Comparison of ENCODE assay signal across 8 cellular contexts in genomic region chr1:109532365-109533136, GRCh38. TPM values are rescaled to one million over a fixed set of nuclear protein-coding genes. Genes with fewer than 3 reads are reported as not detected.
DNase-seq lines count a peak whose midpoint lies in the region; ATAC-seq, FAIRE-seq and TF ChIP-seq lines count a peak whose summit lies in the region.

No MANE protein-coding gene starts in this region.

- H4K20me1 ChIP-seq in Karpas-422 (ENCODE audit: insufficient read depth, low read depth, low read length) = no peaks in the 10 kb centered on the region

- H2AFZ ChIP-seq in Karpas-422 (ENCODE audit: low read length) (peak overlapping the region; percentile 93), neuron (ENCODE audit: low read depth, low read length) (peak overlapping the region; percentile 42)

- H3K4me1 ChIP-seq in Karpas-422 (ENCODE audit: low read length) (peaks cover 29% of the 10 kb centered on the region), neuron (ENCODE audit: insufficient read depth, low read length) (peaks cover 19% of the 10 kb centered on the region)

- no peak overlapping the region for H3K27ac ChIP-seq in Karpas-422 (ENCODE audit: low read length)

- intact Hi-C loops in activated T-helper 1 cell treated with anti-CD3 and anti-CD28 coated beads, Interleukin-12 subunit alpha, Interleukin-12 subunit beta, Interleukin-2, Interleukin-4 antibody, amounts not matched to agents 30 ng/mL and 10 ng/mL and 1 ng/mL, durations not matched to agents 14 hours and 24 hours and 36 hours (cut with micrococcal nuclease) = loop anchor here (1.0 to 5.0 kb wide), 10 partner anchors 23 to 440 kb away; partner anchors contain the start of genes AMIGO1, CYB561D1, PSMA5 and TMEM167B

- peak; percentile 96 for TF ChIP-seq CTCF in fibroblast of the aortic adventitia (IDR thresholded peaks at IDR 0.05; ENCODE audit: insufficient read depth, low read length)

- ATAC-seq in GM21515 (IDR thresholded peaks at IDR 0.05; ENCODE audit: unreplicated experiment) = peak; percentile 68

- H3K9me3 ChIP-seq in Karpas-422 (ENCODE audit: low read length) (no peaks in the 10 kb centered on the region), neuron (ENCODE audit: low read length) (no peaks in the 10 kb centered on the region)

- peak overlapping the region; percentile 53 for H3K4me3 Mint-ChIP-seq in activated T-helper 1 cell treated with anti-CD3 and anti-CD28 coated beads, Interleukin-12 subunit alpha, Interleukin-12 subunit beta, Interleukin-2, Interleukin-4 antibody, amounts not matched to agents 30 ng/mL and 10 ng/mL and 1 ng/mL, durations not matched to agents 14 hours and 24 hours and 36 hours
- peak overlapping the region; percentile 60 for H3K4me3 Mint-ChIP-seq in stimulated activated naive CD8-positive, alpha-beta T cell treated with anti-CD3 and anti-CD28 coated beads, Interleukin-15, Interleukin-2, amounts not matched to agents 100 ng/mL and 50 ng/mL, for 24 hours

- peak overlapping the region; percentile 86 for H3K27ac Mint-ChIP-seq in activated T-helper 1 cell treated with anti-CD3 and anti-CD28 coated beads, Interleukin-12 subunit alpha, Interleukin-12 subunit beta, Interleukin-2, Interleukin-4 antibody, amounts not matched to agents 30 ng/mL and 10 ng/mL and 1 ng/mL, durations not matched to agents 14 hours and 24 hours and 36 hours
- peak overlapping the region; percentile 85 for H3K27ac Mint-ChIP-seq in stimulated activated naive CD8-positive, alpha-beta T cell treated with anti-CD3 and anti-CD28 coated beads, Interleukin-15, Interleukin-2, amounts not matched to agents 100 ng/mL and 50 ng/mL, for 24 hours

- H3K9me2 ChIP-seq in Karpas-422 (replicated peaks; ENCODE audit: insufficient read depth, low read length) = no peaks in the 10 kb centered on the region

- H3K4me2 ChIP-seq in Karpas-422 (ENCODE audit: low read depth, low read length, poor library complexity, severe bottlenecking) = peak overlapping the region; percentile 69

- no peaks in the 10 kb centered on the region for H3K9me3 Mint-ChIP-seq in activated T-helper 1 cell treated with anti-CD3 and anti-CD28 coated beads, Interleukin-12 subunit alpha, Interleukin-12 subunit beta, Interleukin-2, Interleukin-4 antibody, amounts not matched to agents 30 ng/mL and 10 ng/mL and 1 ng/mL, durations not matched to agents 14 hours and 24 hours and 36 hours
- H3K9me3 Mint-ChIP-seq in stimulated activated naive CD8-positive, alpha-beta T cell treated with anti-CD3 and anti-CD28 coated beads, Interleukin-15, Interleukin-2, amounts not matched to agents 100 ng/mL and 50 ng/mL, for 24 hours = no peaks in the 10 kb centered on the region

- H3K36me3 ChIP-seq in Karpas-422 (ENCODE audit: insufficient read depth, low read length) (no peaks in the 10 kb centered on the region), neuron (ENCODE audit: insufficient read depth, low read length) (no peaks in the 10 kb centered on the region)

- H3K4me3 ChIP-seq in Karpas-422 (ENCODE audit: low read length) (peak overlapping the region; percentile 50; the same call in 1 of the 2 replicates), fibroblast of the aortic adventitia (ENCODE audit: low read depth, low read length) (no peak overlapping the region), neuron (ENCODE audit: low read length) (no peak overlapping the region)

- no peaks in the 10 kb centered on the region for H3K36me3 Mint-ChIP-seq in activated T-helper 1 cell treated with anti-CD3 and anti-CD28 coated beads, Interleukin-12 subunit alpha, Interleukin-12 subunit beta, Interleukin-2, Interleukin-4 antibody, amounts not matched to agents 30 ng/mL and 10 ng/mL and 1 ng/mL, durations not matched to agents 14 hours and 24 hours and 36 hours (ENCODE audit: low read depth)
- no peaks in the 10 kb centered on the region for H3K36me3 Mint-ChIP-seq in stimulated activated naive CD8-positive, alpha-beta T cell treated with anti-CD3 and anti-CD28 coated beads, Interleukin-15, Interleukin-2, amounts not matched to agents 100 ng/mL and 50 ng/mL, for 24 hours (ENCODE audit: low read depth)

- no peaks in the 10 kb centered on the region for H3K79me2 ChIP-seq in Karpas-422 (ENCODE audit: low read length)

- H3K9ac ChIP-seq in Karpas-422 (ENCODE audit: low read length) = peak overlapping the region; percentile 60

- H3K27me3 Mint-ChIP-seq in activated T-helper 1 cell treated with anti-CD3 and anti-CD28 coated beads, Interleukin-12 subunit alpha, Interleukin-12 subunit beta, Interleukin-2, Interleukin-4 antibody, amounts not matched to agents 30 ng/mL and 10 ng/mL and 1 ng/mL, durations not matched to agents 14 hours and 24 hours and 36 hours (ENCODE audit: insufficient read depth) = no peaks in the 10 kb centered on the region
- H3K27me3 Mint-ChIP-seq in stimulated activated naive CD8-positive, alpha-beta T cell treated with anti-CD3 and anti-CD28 coated beads, Interleukin-15, Interleukin-2, amounts not matched to agents 100 ng/mL and 50 ng/mL, for 24 hours = no peaks in the 10 kb centered on the region

- peaks cover 24% of the 10 kb centered on the region for H3K4me1 Mint-ChIP-seq in activated T-helper 1 cell treated with anti-CD3 and anti-CD28 coated beads, Interleukin-12 subunit alpha, Interleukin-12 subunit beta, Interleukin-2, Interleukin-4 antibody, amounts not matched to agents 30 ng/mL and 10 ng/mL and 1 ng/mL, durations not matched to agents 14 hours and 24 hours and 36 hours (ENCODE audit: low read depth)
- peaks cover 17% of the 10 kb centered on the region for H3K4me1 Mint-ChIP-seq in stimulated activated naive CD8-positive, alpha-beta T cell treated with anti-CD3 and anti-CD28 coated beads, Interleukin-15, Interleukin-2, amounts not matched to agents 100 ng/mL and 50 ng/mL, for 24 hours (ENCODE audit: low read depth)

- FAIRE-seq in RCC 7860 (lab: Jason Lieb, UNC) = no peak

- no peaks in the 10 kb centered on the region for H3K27me3 ChIP-seq in Karpas-422 (ENCODE audit: low read length)
- H3K27me3 ChIP-seq in neuron (ENCODE audit: insufficient read depth, low read length) = peaks cover 15% of the 10 kb centered on the region

- DNase-seq in COLO829 (ENCODE audit: low spot score) (peak; percentile 59), Karpas-422 (peak; percentile 94), RCC 7860 (ENCODE audit: low spot score) (peak; percentile 62), fibroblast of the aortic adventitia (ENCODE audit: low read depth) (peak; percentile 83)
- peak; percentile 85 for DNase-seq in activated T-helper 1 cell treated with anti-CD3 and anti-CD28 coated beads, Interleukin-12 subunit alpha, Interleukin-12 subunit beta, Interleukin-2, Interleukin-4 antibody, amounts not matched to agents 30 ng/mL and 10 ng/mL and 1 ng/mL, durations not matched to agents 14 hours and 24 hours and 36 hours (ENCODE audit: low spot score)

RNA-seq across cellular contexts. Expression of gene GPR61, which starts 7.1 kb away (rescaled TPM):
- not detected in 2 replicates for total RNA-seq in Karpas-422 (2014; rRNA removed; shearing (Covaris generic); ENCODE audit: low replicate concordance)
- total RNA-seq in activated T-helper 1 cell treated with anti-CD3 and anti-CD28 coated beads, Interleukin-12 subunit alpha, Interleukin-12 subunit beta, Interleukin-2, Interleukin-4 antibody, amounts not matched to agents 30 ng/mL and 10 ng/mL and 1 ng/mL, durations not matched to agents 14 hours and 24 hours and 36 hours = not detected in 2 replicates
- total RNA-seq in fibroblast of the aortic adventitia (ENCODE audit: low replicate concordance) = under 0.01 TPM in 1 of 2 replicates, not detected in the other

RNA-seq across cellular contexts. Expression of gene GNAI3, which starts 15.9 kb away (rescaled TPM):
- 7.6 and 12.6 TPM in 2 replicates for total RNA-seq in Karpas-422 (2014; rRNA removed; shearing (Covaris generic); ENCODE audit: low replicate concordance)
- 8.4 and 8.9 TPM in 2 replicates for total RNA-seq in activated T-helper 1 cell treated with anti-CD3 and anti-CD28 coated beads, Interleukin-12 subunit alpha, Interleukin-12 subunit beta, Interleukin-2, Interleukin-4 antibody, amounts not matched to agents 30 ng/mL and 10 ng/mL and 1 ng/mL, durations not matched to agents 14 hours and 24 hours and 36 hours
- total RNA-seq in fibroblast of the aortic adventitia (ENCODE audit: low replicate concordance) = 10.1 and 17.6 TPM in 2 replicates

RNA-seq across cellular contexts. Expression of gene AMIGO1, which starts 23.0 kb away (rescaled TPM):
- 0.37 and 1.1 TPM in 2 replicates for total RNA-seq in Karpas-422 (2014; rRNA removed; shearing (Covaris generic); ENCODE audit: low replicate concordance)
- total RNA-seq in activated T-helper 1 cell treated with anti-CD3 and anti-CD28 coated beads, Interleukin-12 subunit alpha, Interleukin-12 subunit beta, Interleukin-2, Interleukin-4 antibody, amounts not matched to agents 30 ng/mL and 10 ng/mL and 1 ng/mL, durations not matched to agents 14 hours and 24 hours and 36 hours = 1.2 TPM in 2 replicates
- total RNA-seq in fibroblast of the aortic adventitia (ENCODE audit: low replicate concordance) = 0.54 and 2.5 TPM in 2 replicates

RNA-seq across cellular contexts. Expression of gene CYB561D1, which starts 38.7 kb away (rescaled TPM):
- 6.2 and 7.1 TPM in 2 replicates for total RNA-seq in Karpas-422 (2014; rRNA removed; shearing (Covaris generic); ENCODE audit: low replicate concordance)
- total RNA-seq in activated T-helper 1 cell treated with anti-CD3 and anti-CD28 coated beads, Interleukin-12 subunit alpha, Interleukin-12 subunit beta, Interleukin-2, Interleukin-4 antibody, amounts not matched to agents 30 ng/mL and 10 ng/mL and 1 ng/mL, durations not matched to agents 14 hours and 24 hours and 36 hours = 12.6 and 13.4 TPM in 2 replicates
- total RNA-seq in fibroblast of the aortic adventitia (ENCODE audit: low replicate concordance) = 8.1 and 10.1 TPM in 2 replicates

RNA-seq across cellular contexts. Expression of gene ATXN7L2, which starts 48.8 kb away (rescaled TPM):
- 3.5 and 5.7 TPM in 2 replicates for total RNA-seq in Karpas-422 (2014; rRNA removed; shearing (Covaris generic); ENCODE audit: low replicate concordance)
- total RNA-seq in activated T-helper 1 cell treated with anti-CD3 and anti-CD28 coated beads, Interleukin-12 subunit alpha, Interleukin-12 subunit beta, Interleukin-2, Interleukin-4 antibody, amounts not matched to agents 30 ng/mL and 10 ng/mL and 1 ng/mL, durations not matched to agents 14 hours and 24 hours and 36 hours = 17.4 and 18.0 TPM in 2 replicates
- 1.6 and 2.9 TPM in 2 replicates for total RNA-seq in fibroblast of the aortic adventitia (ENCODE audit: low replicate concordance)
